Comparison of ENCODE assay signal across 27 cellular contexts in the genomic region with DNA sequence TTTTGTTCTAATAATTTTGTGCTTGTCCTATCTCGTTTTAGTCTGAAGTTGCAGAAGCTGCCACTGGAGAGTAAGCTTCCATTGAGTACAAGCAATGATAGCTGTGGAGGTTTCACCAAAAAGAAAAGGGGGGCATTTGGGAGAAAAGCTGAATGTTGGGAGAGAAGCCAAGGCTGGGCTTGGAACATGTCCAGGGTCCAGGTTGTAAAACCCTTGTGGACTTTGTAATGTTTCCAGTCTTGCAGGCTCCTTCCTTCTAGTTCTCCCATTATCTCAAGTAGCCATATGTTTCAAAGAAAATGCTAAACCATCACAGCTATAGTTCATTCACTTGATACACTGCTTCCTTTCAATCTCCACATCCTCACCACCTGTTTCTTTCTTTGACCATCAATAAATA.
DNase-seq lines count a peak whose midpoint lies in the region; ATAC-seq, FAIRE-seq and TF ChIP-seq lines count a peak whose summit lies in the region.
"Had no signal": no experiment of that assay in that cellular context is flagged by ENCODE, and none has a peak within 500 bp of the region (broad histone marks: within the 10 kb centered on the region; RNA-seq: fewer than 3 reads in every experiment).

No MANE protein-coding gene starts in this region.

- no peaks in the 10 kb centered on the region for H3K9me3 Mint-ChIP-seq in T-helper 2 cell treated with Interferon-gamma antibody and Interleukin-4, amounts not matched to agents 5 μg/mL and 100 μg/mL, for 36 hours
- H3K9me3 Mint-ChIP-seq: CD4-positive, alpha-beta T cell; CD8-positive, alpha-beta T cell had no signal

- H3K4me3 ChIP-seq in mucosa of descending colon (no peak overlapping the region), small intestine (ENCODE audit: low read depth in 1 of 2, low read length in 2 of 2) (no peak overlapping the region)
- H3K4me3 ChIP-seq: BLaER1 treated with 17β-estradiol and CSF1 and Interleukin-3, amounts not matched to agents 10 nM and 100 nM; GM12878 had no signal

- no peaks in the 10 kb centered on the region for H3K36me3 Mint-ChIP-seq in T-helper 2 cell treated with Interferon-gamma antibody and Interleukin-4, amounts not matched to agents 5 μg/mL and 100 μg/mL, for 36 hours (ENCODE audit: low read depth)
- H3K36me3 Mint-ChIP-seq: CD8-positive, alpha-beta T cell had no signal

- no peak for ATAC-seq in mucosa of descending colon
- ATAC-seq: CD8-positive, alpha-beta T cell; GM12878 had no signal

- H3K27ac ChIP-seq in small intestine (ENCODE audit: low read depth in 1 of 2, low read length in 1 of 2), result no peak overlapping the region
- H3K27ac ChIP-seq: BLaER1 treated with 17β-estradiol and CSF1 and Interleukin-3, amounts not matched to agents 10 nM and 100 nM; C4-2B had no signal

- H3K27ac Mint-ChIP-seq in T-helper 2 cell treated with Interferon-gamma antibody and Interleukin-4, amounts not matched to agents 5 μg/mL and 100 μg/mL, for 36 hours, result no peak overlapping the region
- H3K27ac Mint-ChIP-seq: B cell; CD4-positive, alpha-beta T cell; CD8-positive, alpha-beta T cell had no signal

- no peaks in the 10 kb centered on the region for H3K4me1 ChIP-seq in mucosa of descending colon (ENCODE audit: low read depth)
- H3K4me1 ChIP-seq in small intestine (ENCODE audit: control insufficient read depth in 2 of 2, insufficient read depth in 1 of 2, low read depth in 1 of 2, low read length in 1 of 2), result no peaks in the 10 kb centered on the region
- H3K4me1 ChIP-seq: BLaER1 treated with 17β-estradiol and CSF1 and Interleukin-3, amounts not matched to agents 10 nM and 100 nM; Caco-2 had no signal

- no peak for FAIRE-seq in small intestine (lab: Jason Lieb, UNC)
- FAIRE-seq in D721Med (lab: Jason Lieb, UNC), result no peak
- FAIRE-seq: A204.1, GM12878, GM12892, GM18507 had no signal

- H3K27me3 ChIP-seq in small intestine (ENCODE audit: control insufficient read depth in 2 of 2, insufficient read depth in 2 of 2, low read length in 2 of 2), result no peaks in the 10 kb centered on the region
- H3K27me3 ChIP-seq: BLaER1 treated with 17β-estradiol and CSF1 and Interleukin-3, amounts not matched to agents 10 nM and 100 nM had no signal

- no peaks in the 10 kb centered on the region for H3K27me3 Mint-ChIP-seq in T-helper 2 cell treated with Interferon-gamma antibody and Interleukin-4, amounts not matched to agents 5 μg/mL and 100 μg/mL, for 36 hours (ENCODE audit: low read depth)
- H3K27me3 Mint-ChIP-seq: B cell; CD4-positive, alpha-beta T cell had no signal

- no peaks in the 10 kb centered on the region for H3K9me3 ChIP-seq in mucosa of descending colon
- H3K9me3 ChIP-seq in small intestine (ENCODE audit: control insufficient read depth, low read depth), result no peaks in the 10 kb centered on the region
- H3K9me3 ChIP-seq: BLaER1 treated with 17β-estradiol and CSF1 and Interleukin-3, amounts not matched to agents 10 nM and 100 nM; Caco-2 had no signal

- H3K4me3 Mint-ChIP-seq in T-helper 2 cell treated with Interferon-gamma antibody and Interleukin-4, amounts not matched to agents 5 μg/mL and 100 μg/mL, for 36 hours, result no peak overlapping the region
- H3K4me3 Mint-ChIP-seq: B cell; CD4-positive, alpha-beta T cell; CD8-positive, alpha-beta T cell had no signal

- no peaks in the 10 kb centered on the region for H3K4me1 Mint-ChIP-seq in T-helper 2 cell treated with Interferon-gamma antibody and Interleukin-4, amounts not matched to agents 5 μg/mL and 100 μg/mL, for 36 hours (ENCODE audit: low read depth)
- H3K4me1 Mint-ChIP-seq: B cell had no signal

- peak; percentile 6 for DNase-seq in DMS79 (lab: John Stamatoyannopoulos, UW)
- peak; percentile 6 for DNase-seq in DMS79 treated with DMSO at 0.1 percent for 48 hours (lab: John Stamatoyannopoulos, UW)
- DNase-seq in mucosa of descending colon, result peak in 2 of 3 donors; percentile 48 to 55
- DNase-seq in small intestine, result peak; percentile 50
- no peak for DNase-seq in iPS-NIHi11 (ENCODE audit: low spot score)
- DNase-seq in D721Med (ENCODE audit: insufficient read length, low spot score), result no peak
- no peak for DNase-seq in ACHN
- DNase-seq in T-helper 2 cell treated with Interferon-gamma antibody and Interleukin-4, amounts not matched to agents 5 μg/mL and 100 μg/mL, for 36 hours (ENCODE audit: low spot score), result no peak
- DNase-seq: 8988T; AML-193; Caco-2; Calu3; CD4-positive, alpha-beta T cell; CD8-positive, alpha-beta T cell; DMS 273 treated with DMSO at 0.1 percent for 48 hours; DMS153; DMS53; DND-41; EL; GDM1 had no signal

- WGBS in small intestine, 3 donors, result 9 to 37% methylated on average over 1 of the region's 1 CpG; no CpG with 5 or more reads in 1 of the 3 donors

- in situ Hi-C loops in ACHN (cut with HindIII; ENCODE audit: low pct_ligation_motif_present, low pct_unique_long_range_greater_than_20kb, low sequenced_read_pairs), result no loop called here

- H3K36me3 ChIP-seq in mucosa of descending colon (ENCODE audit: low read depth) (no peaks in the 10 kb centered on the region), small intestine (ENCODE audit: control insufficient read depth in 2 of 2, insufficient read depth in 2 of 2, low read length in 2 of 2) (no peaks in the 10 kb centered on the region)
- H3K36me3 ChIP-seq: BLaER1 treated with 17β-estradiol and CSF1 and Interleukin-3, amounts not matched to agents 10 nM and 100 nM had no signal

- intact Hi-C loops in mucosa of descending colon (cut with DNase I, micrococcal nuclease), result no loop called here

- TF ChIP-seq CTCF in mucosa of descending colon (IDR thresholded peaks at IDR 0.05) (no peak), D721Med (IDR thresholded peaks at IDR 0.05; ENCODE audit: insufficient read depth, missing control alignments) (no peak)

Comparison
In these comparisons a context has a peak if more than half of its experiments do, and no peak if none do; other contexts are left out.
1. DNase-seq: peak in DMS79 (single experiment), DMS79 treated with DMSO at 0.1 percent for 48 hours (single experiment), mucosa of descending colon (2 of 3) and small intestine (single experiment); none in iPS-NIHi11 (single experiment), D721Med (single experiment), ACHN (single experiment) and T-helper 2 cell treated with Interferon-gamma antibody and Interleukin-4, amounts not matched to agents 5 μg/mL and 100 μg/mL, for 36 hours (single experiment).